In the genomic region with DNA sequence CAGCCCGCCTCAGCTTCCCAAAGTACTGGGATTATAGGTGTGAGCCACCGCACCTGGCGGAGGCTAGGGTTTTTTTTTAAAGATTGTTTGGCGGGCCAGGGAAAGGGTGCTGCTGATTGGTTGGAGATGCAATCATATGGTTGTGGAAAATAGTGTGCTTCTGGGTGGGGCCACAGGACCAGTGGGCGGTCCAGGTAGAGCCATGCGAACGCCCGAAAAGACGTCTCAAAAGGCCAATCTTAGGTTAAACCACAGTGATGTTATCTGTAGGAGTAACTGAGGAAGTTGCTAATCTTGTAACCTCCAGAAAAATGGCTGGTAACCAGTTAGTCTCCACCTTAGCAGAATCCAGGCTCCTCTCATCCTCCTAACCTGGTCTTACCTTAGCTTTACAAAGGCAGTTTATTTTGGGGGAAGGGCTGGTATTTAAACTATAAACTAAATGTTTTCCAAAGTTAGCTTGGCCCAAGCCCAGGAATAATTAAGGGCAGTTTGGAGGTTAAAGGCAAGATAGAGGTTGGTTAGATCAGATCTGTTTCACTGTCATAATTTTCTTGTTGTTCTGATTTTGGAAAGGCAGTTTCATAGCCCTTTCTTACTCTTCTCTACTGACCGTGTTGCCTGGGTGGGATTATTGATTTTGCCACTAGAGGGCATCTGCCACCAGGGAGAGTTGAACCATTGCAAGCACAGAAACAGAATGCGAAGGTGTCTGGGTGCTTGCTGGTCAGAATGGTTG, we compare ENCODE assay signal across 8 cellular contexts.
DNase-seq lines count a peak whose midpoint lies in the region; ATAC-seq lines count a peak whose summit lies in the region.

No MANE protein-coding gene starts in this region.

- H3K4me3 ChIP-seq in CD4-positive, alpha-beta memory T cell (ENCODE audit: low read length in 2 of 2): no peak overlapping the region

- no peaks in the 10 kb centered on the region for H3K27me3 ChIP-seq in CD4-positive, alpha-beta memory T cell (ENCODE audit: insufficient read depth, low read length)

- no peaks in the 10 kb centered on the region for H3K9me3 Mint-ChIP-seq in CD4-positive, alpha-beta memory T cell
- H3K9me3 Mint-ChIP-seq in activated CD4-positive, alpha-beta T cell treated with anti-CD3 and anti-CD28 coated beads, Interleukin-2, amount 10 ng/mL, durations not matched to agents 24 days and 14 days: no peaks in the 10 kb centered on the region

- H3K27me3 Mint-ChIP-seq in CD4-positive, alpha-beta memory T cell: peaks cover 0 to 2% of the 10 kb centered on the region in 2 donors
- no peaks in the 10 kb centered on the region for H3K27me3 Mint-ChIP-seq in activated CD4-positive, alpha-beta T cell treated with anti-CD3 and anti-CD28 coated beads, Interleukin-2, amount 10 ng/mL, durations not matched to agents 24 days and 14 days

- intact Hi-C loops in CD4-positive, alpha-beta memory T cell (cut with micrococcal nuclease): loop anchor here (2.0 to 5.0 kb wide), 2 partner anchors 173 to 523 kb away; no protein-coding TSS in a partner anchor
- intact Hi-C loops in activated CD4-positive, alpha-beta T cell treated with anti-CD3 and anti-CD28 coated beads, Interleukin-2, amount 10 ng/mL, durations not matched to agents 24 days and 14 days (cut with micrococcal nuclease): loop anchor here (1.0 kb wide), 1 partner anchor 340 kb away; no protein-coding TSS in a partner anchor

- ATAC-seq in GM21423 (IDR thresholded peaks at IDR 0.05; ENCODE audit: unreplicated experiment) (peak; percentile 80), HG02973 (IDR thresholded peaks at IDR 0.05; ENCODE audit: unreplicated experiment) (no peak)

- CTCF ChIA-PET in CD4-positive, alpha-beta memory T cell (lab: Charles Lee; ENCODE audit: partially characterized antibody): interaction anchor here (1.0 to 9.2 kb wide), 8 partner anchors 9 to 341 kb away, joined by 3 to 79 read pairs (median 5); no protein-coding TSS in a partner anchor

- H3K27ac Mint-ChIP-seq in CD4-positive, alpha-beta memory T cell: no peak overlapping the region
- no peak overlapping the region for H3K27ac Mint-ChIP-seq in activated CD4-positive, alpha-beta T cell treated with anti-CD3 and anti-CD28 coated beads, Interleukin-2, amount 10 ng/mL, durations not matched to agents 24 days and 14 days

- POLR2A ChIA-PET in CD4-positive, alpha-beta memory T cell (lab: Charles Lee; ENCODE audit: partially characterized antibody): no interaction called here

- peak; percentile 42 to 56 (median 47) for DNase-seq in CD4-positive, alpha-beta memory T cell
- DNase-seq in NCI-H2227 (lab: John Stamatoyannopoulos, UW; ENCODE audit: unreplicated experiment) (peak; percentile 53), dermis microvascular lymphatic vessel endothelial cell (ENCODE audit: low read depth in 2 of 2) (peak; percentile 68 to 78), medulla oblongata (ENCODE audit: extremely low spot score) (peak; percentile 72)
- peak; percentile 89 for DNase-seq in activated CD4-positive, alpha-beta T cell treated with anti-CD3 and anti-CD28 coated beads, Interleukin-2, amount 10 ng/mL, durations not matched to agents 24 days and 14 days
- peak; percentile 3 for DNase-seq in stimulated activated CD8-positive, alpha-beta memory T cell treated with anti-CD3 and anti-CD28 coated beads, Interleukin-15, amount 100 ng/mL, for 24 hours (ENCODE audit: low read depth)

- H3K27ac ChIP-seq in CD4-positive, alpha-beta memory T cell (ENCODE audit: low read depth, low read length): no peak overlapping the region

- H3K4me1 Mint-ChIP-seq in CD4-positive, alpha-beta memory T cell: no peaks in the 10 kb centered on the region
- no peaks in the 10 kb centered on the region for H3K4me1 Mint-ChIP-seq in activated CD4-positive, alpha-beta T cell treated with anti-CD3 and anti-CD28 coated beads, Interleukin-2, amount 10 ng/mL, durations not matched to agents 24 days and 14 days

- no peak overlapping the region for H3K4me3 Mint-ChIP-seq in CD4-positive, alpha-beta memory T cell
- no peak overlapping the region for H3K4me3 Mint-ChIP-seq in activated CD4-positive, alpha-beta T cell treated with anti-CD3 and anti-CD28 coated beads, Interleukin-2, amount 10 ng/mL, durations not matched to agents 24 days and 14 days

- H3K9me3 ChIP-seq in CD4-positive, alpha-beta memory T cell (ENCODE audit: control insufficient read depth in 1 of 2, low read length in 2 of 2): no peaks in the 10 kb centered on the region

- no peaks in the 10 kb centered on the region for H3K4me1 ChIP-seq in CD4-positive, alpha-beta memory T cell (ENCODE audit: insufficient read depth, low read length)

- no peaks in the 10 kb centered on the region for H3K36me3 ChIP-seq in CD4-positive, alpha-beta memory T cell (ENCODE audit: insufficient read depth, low read length)

- no peaks in the 10 kb centered on the region for H3K36me3 Mint-ChIP-seq in CD4-positive, alpha-beta memory T cell
- no peaks in the 10 kb centered on the region for H3K36me3 Mint-ChIP-seq in activated CD4-positive, alpha-beta T cell treated with anti-CD3 and anti-CD28 coated beads, Interleukin-2, amount 10 ng/mL, durations not matched to agents 24 days and 14 days (ENCODE audit: low read depth)

Comparison
In these comparisons a context has a peak if more than half of its experiments do, and no peak if none do; other contexts are left out.
1. DNase-seq: peak in every context shown above with its lines; median percentile 89 in activated CD4-positive, alpha-beta T cell treated with anti-CD3 and anti-CD28 coated beads, Interleukin-2, amount 10 ng/mL, durations not matched to agents 24 days and 14 days; 73 in dermis microvascular lymphatic vessel endothelial cell; 72 in medulla oblongata; 53 in NCI-H2227; 47 in CD4-positive, alpha-beta memory T cell; 3 in stimulated activated CD8-positive, alpha-beta memory T cell treated with anti-CD3 and anti-CD28 coated beads, Interleukin-15, amount 100 ng/mL, for 24 hours.